Comparison of ENCODE assay signal across 8 cellular contexts in genomic region chrY:13751289-13752071, GRCh38. TPM values are rescaled to one million over a fixed set of nuclear protein-coding genes. Genes with fewer than 3 reads are reported as not detected.
DNase-seq lines count a peak whose midpoint lies in the region; ATAC-seq and TF ChIP-seq lines count a peak whose summit lies in the region.

No MANE protein-coding gene starts in this region.

- H3K9me3 ChIP-seq in thyroid gland: no peaks in the 10 kb centered on the region

- no peaks in the 10 kb centered on the region for H3K4me1 ChIP-seq in thyroid gland

- no peaks in the 10 kb centered on the region for H3K9me3 Mint-ChIP-seq in T-helper 1 cell treated with Interleukin-12 subunit alpha and Interleukin-12 subunit beta and Interleukin-4 antibody, amounts not matched to agents 30 μg/mL and 1 μg/mL, for 36 hours
- peaks cover 1% of the 10 kb centered on the region for H3K9me3 Mint-ChIP-seq in glutamatergic neuron (ENCODE audit: unreplicated experiment)

- intact Hi-C loops in thyroid gland (cut with DNase I): no loop called here

- no peak overlapping the region for H3K27ac ChIP-seq in thyroid gland

- H3K4me3 ChIP-seq in thyroid gland (replicated peaks in 1 of 3) (peak overlapping the region in 1 of 3 donors; percentile 7), foreskin fibroblast (ENCODE audit: low read depth in 1 of 2, low read length in 2 of 2) (no peak overlapping the region)

- peak overlapping the region; percentile 80 for H3K4me3 Mint-ChIP-seq in T-helper 1 cell treated with Interleukin-12 subunit alpha and Interleukin-12 subunit beta and Interleukin-4 antibody, amounts not matched to agents 30 μg/mL and 1 μg/mL, for 36 hours
- H3K4me3 Mint-ChIP-seq in glutamatergic neuron (ENCODE audit: unreplicated experiment): peak overlapping the region; percentile 82

- no peaks in the 10 kb centered on the region for H3K27me3 ChIP-seq in thyroid gland

- TF ChIP-seq POLR2A in thyroid gland (IDR thresholded peaks at IDR 0.05): no peak

- peak; percentile 59 for DNase-seq in activated CD8-positive, alpha-beta memory T cell treated with anti-CD3 and anti-CD28 coated beads, Interleukin-2, amount 50 U/mL, for 48 hours
- no peak for DNase-seq in activated CD8-positive, alpha-beta memory T cell treated with anti-CD3 and anti-CD28 coated beads for 24 hours
- DNase-seq in glutamatergic neuron: peak; percentile 50
- DNase-seq in thyroid gland: peak; percentile 40 to 50
- no peak for DNase-seq in foreskin fibroblast
- DNase-seq in AG08395 (ENCODE audit: low spot score): no peak

- peaks cover 11% of the 10 kb centered on the region for H3K4me1 Mint-ChIP-seq in T-helper 1 cell treated with Interleukin-12 subunit alpha and Interleukin-12 subunit beta and Interleukin-4 antibody, amounts not matched to agents 30 μg/mL and 1 μg/mL, for 36 hours (ENCODE audit: low read depth)
- peaks cover 4% of the 10 kb centered on the region for H3K4me1 Mint-ChIP-seq in glutamatergic neuron (ENCODE audit: low read depth, unreplicated experiment)

- ATAC-seq in HG03108 (IDR thresholded peaks at IDR 0.05; ENCODE audit: unreplicated experiment): no peak

- H3K27me3 Mint-ChIP-seq in T-helper 1 cell treated with Interleukin-12 subunit alpha and Interleukin-12 subunit beta and Interleukin-4 antibody, amounts not matched to agents 30 μg/mL and 1 μg/mL, for 36 hours (ENCODE audit: low read depth): no peaks in the 10 kb centered on the region
- H3K27me3 Mint-ChIP-seq in glutamatergic neuron (ENCODE audit: unreplicated experiment): peaks cover 12% of the 10 kb centered on the region

- no peaks in the 10 kb centered on the region for H3K36me3 ChIP-seq in thyroid gland

- 0 to 2% methylated on average over 8 to 11 of the region's 60 CpGs for WGBS in thyroid gland, 2 donors

- TF ChIP-seq CTCF in glutamatergic neuron (IDR thresholded peaks at IDR 0.05; ENCODE audit: partially characterized antibody, unreplicated experiment) (no peak), thyroid gland (IDR thresholded peaks at IDR 0.05) (peak in 2 of 6 experiments; percentile 30 to 43), foreskin fibroblast (IDR thresholded peaks at IDR 0.05; ENCODE audit: low read depth, low read length) (no peak)

- no peaks in the 10 kb centered on the region for H3K36me3 Mint-ChIP-seq in T-helper 1 cell treated with Interleukin-12 subunit alpha and Interleukin-12 subunit beta and Interleukin-4 antibody, amounts not matched to agents 30 μg/mL and 1 μg/mL, for 36 hours (ENCODE audit: low read depth)
- no peaks in the 10 kb centered on the region for H3K36me3 Mint-ChIP-seq in glutamatergic neuron (ENCODE audit: unreplicated experiment)

- H3K27ac Mint-ChIP-seq in T-helper 1 cell treated with Interleukin-12 subunit alpha and Interleukin-12 subunit beta and Interleukin-4 antibody, amounts not matched to agents 30 μg/mL and 1 μg/mL, for 36 hours: no peak overlapping the region
- H3K27ac Mint-ChIP-seq in glutamatergic neuron (ENCODE audit: unreplicated experiment): no peak overlapping the region

RNA-seq across cellular contexts. Expression of gene TMSB4Y, which starts 47.8 kb away (rescaled TPM):
- 6.6 TPM for total RNA-seq in glutamatergic neuron (ENCODE audit: unreplicated experiment)
- total RNA-seq in thyroid gland: 1 to 10 TPM in 2 of 4 donors, not detected in 2; 2.6 to 4.5 TPM

Comparison
In these comparisons a context has a peak if more than half of its experiments do, and no peak if none do; other contexts are left out.
1. DNase-seq: peak in activated CD8-positive, alpha-beta memory T cell treated with anti-CD3 and anti-CD28 coated beads, Interleukin-2, amount 50 U/mL, for 48 hours (single experiment), glutamatergic neuron (single experiment) and thyroid gland (2 of 2); none in activated CD8-positive, alpha-beta memory T cell treated with anti-CD3 and anti-CD28 coated beads for 24 hours (single experiment), foreskin fibroblast (0 of 2) and AG08395 (single experiment).